ENCODE assay signal across 17 cellular contexts in the genomic region with DNA sequence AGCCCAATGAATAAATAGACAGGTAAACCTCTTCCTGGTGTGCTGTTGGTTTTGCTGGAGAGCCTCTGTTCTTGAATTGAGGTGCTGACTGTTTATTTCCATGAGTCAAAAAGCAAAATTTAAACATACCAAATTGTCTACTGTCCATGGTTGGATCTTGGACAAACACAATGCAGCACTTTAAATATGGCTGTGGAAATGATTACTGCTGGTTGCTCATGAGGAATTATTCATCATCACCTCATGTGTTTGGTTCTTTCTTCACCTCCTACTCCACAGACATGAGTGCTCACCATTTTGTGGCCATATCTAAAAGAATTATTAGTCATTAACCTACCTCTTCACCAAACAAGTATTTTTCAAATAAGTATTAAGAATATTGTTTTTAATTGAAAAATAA.
DNase-seq lines count a peak whose midpoint lies in the region; ATAC-seq and TF ChIP-seq lines count a peak whose summit lies in the region.
"Had no signal": no experiment of that assay in that cellular context is flagged by ENCODE, and none has a peak within 500 bp of the region (broad histone marks: within the 10 kb centered on the region; RNA-seq: fewer than 3 reads in every experiment).

No MANE protein-coding gene starts in this region.

- H3K4me1 ChIP-seq in GM23248 (ENCODE audit: insufficient read depth): peaks cover 45% of the 10 kb centered on the region
- peaks cover 32% of the 10 kb centered on the region for H3K4me1 ChIP-seq in RWPE2 (ENCODE audit: insufficient read depth, poor library complexity, severe bottlenecking)
- peaks cover 38% of the 10 kb centered on the region for H3K4me1 ChIP-seq in skeletal muscle satellite cell (ENCODE audit: control insufficient read depth, insufficient read depth, low read length)
- H3K4me1 ChIP-seq: HAP-1 had no signal

- H2AFZ ChIP-seq in GM23248: no peak overlapping the region

- H3K9me3 ChIP-seq in GM23248 (ENCODE audit: low read depth) (no peaks in the 10 kb centered on the region), RWPE2 (ENCODE audit: severe bottlenecking) (no peaks in the 10 kb centered on the region), skeletal muscle satellite cell (replicated peaks; ENCODE audit: low read length) (no peaks in the 10 kb centered on the region)
- H3K9me3 ChIP-seq: HAP-1, MG63 had no signal

- H3F3A ChIP-seq in GM23248 (ENCODE audit: insufficient read depth): peaks cover 35% of the 10 kb centered on the region

- H3K4me3 ChIP-seq in GM23248 (no peak overlapping the region), RWPE2 (ENCODE audit: severe bottlenecking) (no peak overlapping the region), skeletal muscle satellite cell (ENCODE audit: low read length) (no peak overlapping the region)
- H3K4me3 ChIP-seq: HAP-1, MG63 had no signal

- no peaks in the 10 kb centered on the region for H3K9me2 ChIP-seq in GM23248 (ENCODE audit: insufficient read depth)

- H3K79me2 ChIP-seq in GM23248 (ENCODE audit: insufficient read depth): no peaks in the 10 kb centered on the region

- H4K20me1 ChIP-seq in GM23248 (ENCODE audit: insufficient read depth): no peaks in the 10 kb centered on the region

- peak overlapping the region; percentile 91 for H3K27ac ChIP-seq in GM23248
- peak overlapping the region; percentile 86 for H3K27ac ChIP-seq in RWPE2 (ENCODE audit: poor library complexity, severe bottlenecking)

- no peak for ATAC-seq in RWPE2 (ENCODE audit: low read depth)
- no peak for ATAC-seq in GM18858 (IDR thresholded peaks at IDR 0.05; ENCODE audit: unreplicated experiment)
- ATAC-seq in GM21528 (IDR thresholded peaks at IDR 0.05; ENCODE audit: low FRiP score, unreplicated experiment): no peak
- ATAC-seq: Panc1 had no signal

- peak overlapping the region; percentile 84 for H3K4me2 ChIP-seq in GM23248 (ENCODE audit: unreplicated experiment)
- H3K4me2 ChIP-seq in skeletal muscle satellite cell (ENCODE audit: low read length): no peak overlapping the region

- no peak for TF ChIP-seq CTCF in RWPE2 (IDR thresholded peaks at IDR 0.05; ENCODE audit: poor library complexity, severe bottlenecking)

- in situ Hi-C loops in GM23248 (cut with MboI): no loop called here

- H3K27me3 ChIP-seq in GM23248 (replicated peaks; ENCODE audit: insufficient read depth) (no peaks in the 10 kb centered on the region), RWPE2 (ENCODE audit: insufficient read depth, poor library complexity, severe bottlenecking) (no peaks in the 10 kb centered on the region), skeletal muscle satellite cell (ENCODE audit: control insufficient read depth, insufficient read depth, low read length) (no peaks in the 10 kb centered on the region)
- H3K27me3 ChIP-seq: MG63 had no signal

- DNase-seq in GM23248 (peak; percentile 87), RWPE2 (ENCODE audit: low spot score) (no peak), fibroblast of gingiva (ENCODE audit: low read depth) (peak; percentile 21), NCI-H510A (lab: John Stamatoyannopoulos, UW) (no peak)
- DNase-seq: C1 segment of cervical spinal cord, DMS 273 treated with DMSO at 0.1 percent for 48 hours, KBM-7, MG63, NCI-H1930, NCI-H2171 treated with DMSO at 0.1 percent for 48 hours, NCI-H82, SHP77 had no signal

- no peaks in the 10 kb centered on the region for H3K36me3 ChIP-seq in GM23248 (ENCODE audit: low read depth)
- H3K36me3 ChIP-seq in RWPE2 (ENCODE audit: low read depth): no peaks in the 10 kb centered on the region
- no peaks in the 10 kb centered on the region for H3K36me3 ChIP-seq in skeletal muscle satellite cell (ENCODE audit: insufficient read depth, low read length)
- H3K36me3 ChIP-seq: HAP-1, MG63 had no signal

- no peak overlapping the region for H3K9ac ChIP-seq in GM23248
- H3K9ac ChIP-seq in skeletal muscle satellite cell (ENCODE audit: low read depth, low read length): peak overlapping the region; percentile 79

Comparison
In these comparisons a context has a peak if more than half of its experiments do, and no peak if none do; other contexts are left out.
1. DNase-seq: peak in GM23248 (single experiment) and fibroblast of gingiva (single experiment); none in RWPE2 (single experiment) and NCI-H510A (single experiment).